Comparison of ENCODE assay signal across 17 cellular contexts in the genomic region with DNA sequence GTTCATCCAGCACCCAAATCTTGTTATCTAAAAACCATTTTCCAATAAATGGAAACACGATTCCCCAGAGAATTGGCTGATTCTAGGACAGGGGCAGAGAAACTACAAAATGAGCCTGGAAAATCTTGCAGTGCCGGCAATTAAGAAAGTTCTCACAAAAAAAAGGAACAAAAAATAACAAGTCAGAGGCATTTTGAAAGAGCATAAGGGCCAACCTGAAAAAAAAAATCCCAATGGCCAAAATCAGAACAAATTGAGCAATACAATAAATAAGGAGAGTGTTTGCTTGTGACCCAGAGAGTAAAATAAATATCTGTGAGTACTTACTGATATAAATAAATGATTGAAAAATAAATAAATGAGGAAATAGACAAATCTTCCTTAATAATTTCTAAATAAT. TPM values are rescaled to one million over a fixed set of nuclear protein-coding genes. Genes with fewer than 3 reads are reported as not detected.
A peak's percentile ranks its signal among the peaks of the same experiment; 100 is the strongest.
DNase-seq lines count a peak whose midpoint lies in the region; ATAC-seq and TF ChIP-seq lines count a peak whose summit lies in the region.
"Had no signal": no experiment of that assay in that cellular context is flagged by ENCODE, and none has a peak within 500 bp of the region (broad histone marks: within the 10 kb centered on the region; RNA-seq: fewer than 3 reads in every experiment).

No MANE protein-coding gene starts in this region.

- DNase-seq in Right ventricle myocardium superior (no peak), right cardiac atrium (no peak), MV-4-11 (lab: John Stamatoyannopoulos, UW) (peak; percentile 56), fibroblast of gingiva (ENCODE audit: low read depth) (peak; percentile 36), gastrocnemius medialis (no peak), HuH-7 (ENCODE audit: low spot score) (no peak), prostate gland (ENCODE audit: low spot score) (no peak)
- DNase-seq: BE2C; Caco-2; CD8-positive, alpha-beta memory T cell; DND-41; GDM1; HCEC 1CT; HFFc6 had no signal

- TF ChIP-seq POLR2A in gastrocnemius medialis (IDR thresholded peaks at IDR 0.05) (no peak), prostate gland (IDR thresholded peaks at IDR 0.05) (no peak)

- WGBS in right cardiac atrium = 68% methylated on average over 2 of the region's 2 CpGs
- WGBS in prostate gland = 72% methylated on average over 2 of the region's 2 CpGs

- peak; percentile 45 for ATAC-seq in Right ventricle myocardium superior (ENCODE audit: poor library complexity)
- no peak for ATAC-seq in right cardiac atrium
- peak; percentile 44 to 52 for ATAC-seq in gastrocnemius medialis
- ATAC-seq in GM19452 (IDR thresholded peaks at IDR 0.05; ENCODE audit: unreplicated experiment) = no peak
- ATAC-seq: A549 had no signal

- no peak for TF ChIP-seq CTCF in gastrocnemius medialis (IDR thresholded peaks at IDR 0.05 in 4 of 5, conservative IDR thresholded peaks at IDR 0.05 in 1 of 5)
- no peak for TF ChIP-seq CTCF in prostate gland (IDR thresholded peaks at IDR 0.05)

- no peak overlapping the region for H3K4me3 ChIP-seq in right cardiac atrium (ENCODE audit: low read length)
- H3K4me3 ChIP-seq in gastrocnemius medialis = no peak overlapping the region
- no peak overlapping the region for H3K4me3 ChIP-seq in prostate gland
- H3K4me3 ChIP-seq: A549 had no signal

- H3K27me3 ChIP-seq in right cardiac atrium (ENCODE audit: control insufficient read depth, insufficient read depth) (no peaks in the 10 kb centered on the region), gastrocnemius medialis (no peaks in the 10 kb centered on the region), prostate gland (replicated peaks; ENCODE audit: insufficient read depth) (no peaks in the 10 kb centered on the region)
- H3K27me3 ChIP-seq: BE2C had no signal

- H3K27ac ChIP-seq in right cardiac atrium (ENCODE audit: low read length) (no peak overlapping the region), gastrocnemius medialis (peak overlapping the region in 1 of 4 donors; percentile 22), prostate gland (no peak overlapping the region)
- H3K27ac ChIP-seq: A549, C4-2B had no signal

- in situ Hi-C loops in gastrocnemius medialis (cut with MboI; ENCODE audit: low sequenced_read_pairs in 4 of 4) = no loop called here

- H3K4me1 ChIP-seq in right cardiac atrium (ENCODE audit: control insufficient read depth, insufficient read depth, low read length) = peaks cover 3% of the 10 kb centered on the region
- no peaks in the 10 kb centered on the region for H3K4me1 ChIP-seq in gastrocnemius medialis
- H3K4me1 ChIP-seq in prostate gland (replicated peaks) = no peaks in the 10 kb centered on the region
- H3K4me1 ChIP-seq: A549 had no signal

- intact Hi-C loops in Right ventricle myocardium superior (cut with DNase I) = no loop called here
- intact Hi-C loops in right cardiac atrium (cut with DNase I) = no loop called here
- intact Hi-C loops in gastrocnemius medialis (cut with DNase I; ENCODE audit: low total_unique reads) = no loop called here
- intact Hi-C loops in prostate gland (cut with DNase I) = no loop called here

- H3K36me3 ChIP-seq in gastrocnemius medialis = no peaks in the 10 kb centered on the region
- H3K36me3 ChIP-seq in prostate gland = no peaks in the 10 kb centered on the region
- H3K36me3 ChIP-seq: BE2C had no signal

- no peaks in the 10 kb centered on the region for H3K9me3 ChIP-seq in right cardiac atrium (ENCODE audit: control insufficient read depth, low read length)
- no peaks in the 10 kb centered on the region for H3K9me3 ChIP-seq in gastrocnemius medialis
- no peaks in the 10 kb centered on the region for H3K9me3 ChIP-seq in prostate gland
- H3K9me3 ChIP-seq: A549, BE2C, Caco-2 had no signal

RNA-seq across cellular contexts. Expression of gene S1PR3, which starts 55.1 kb away (rescaled TPM):
- total RNA-seq in Right ventricle myocardium superior (28.2 TPM), right cardiac atrium (10 to 100 TPM; 37.2 to 51.6 (median 38.3) TPM), gastrocnemius medialis (10 to 100 TPM in 1 of 4 donors, 1 to 10 TPM in 3; 3.3 to 13.4 (median 5.7) TPM), prostate gland (10 to 100 TPM in 1 of 2 donors, 1 to 10 TPM in 1; 8.2 to 16.3 TPM)
- 24.9 TPM for polyA plus RNA-seq in right cardiac atrium
- polyA plus RNA-seq: CD8-positive, alpha-beta memory T cell had no signal

Comparison
In these comparisons a context has a peak if more than half of its experiments do, and no peak if none do; other contexts are left out.
1. ATAC-seq: peak in Right ventricle myocardium superior (single experiment) and gastrocnemius medialis (2 of 2); none in right cardiac atrium (0 of 2) and GM19452 (single experiment).
2. DNase-seq: peak in MV-4-11 (single experiment) and fibroblast of gingiva (single experiment); none in Right ventricle myocardium superior (single experiment), right cardiac atrium (0 of 3), gastrocnemius medialis (0 of 2), HuH-7 (single experiment) and prostate gland (single experiment).